Comparison of ENCODE assay signal across 21 cellular contexts in the genomic region with DNA sequence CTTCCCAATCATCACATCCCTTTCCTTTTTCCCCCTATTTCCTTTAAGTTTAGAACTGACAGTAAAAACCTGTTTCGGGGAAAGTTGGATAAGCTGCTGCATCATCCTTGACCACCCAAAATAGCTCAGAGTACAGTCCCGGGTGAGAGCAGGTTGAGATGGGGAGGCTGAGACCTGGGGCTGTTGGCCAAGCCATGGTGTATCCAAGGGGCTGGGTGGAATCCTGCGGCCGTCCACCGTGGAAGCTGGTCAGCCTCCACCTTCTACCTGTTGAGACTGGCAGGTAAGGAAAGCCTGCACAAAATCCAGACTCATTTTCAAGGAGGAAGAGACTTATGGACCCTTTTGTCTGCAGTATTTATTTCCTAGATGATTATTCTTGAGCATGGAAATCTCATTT.
"Had no signal": no experiment of that assay in that cellular context is flagged by ENCODE, and none has a peak within 500 bp of the region (broad histone marks: within the 10 kb centered on the region; RNA-seq: fewer than 3 reads in every experiment).

No MANE protein-coding gene starts in this region.

- H3K36me3 Mint-ChIP-seq: natural killer cell had no signal

- H3K27me3 Mint-ChIP-seq: dendritic cell treated with granulocyte-macrophage colony-stimulating factor and Interleukin-4, amounts not matched to agents 40 ng/mL and 50 ng/mL, for 4 days; stimulated activated memory B cell treated with anti-CD40 and anti-IgM and Interleukin-4, amounts not matched to agents 10 μg/mL and 1 μg/mL and 100 μg/mL, for 72 hours had no signal

- H3K27me3 ChIP-seq: esophagus squamous epithelium, pancreas, right lobe of liver, testis, tibial artery, upper lobe of left lung, uterus had no signal

- DNase-seq: effector memory CD4-positive, alpha-beta T cell; erythroblast; esophagus squamous epithelium; left ventricle myocardium superior; lower lobe of right lung; natural killer cell; occipital lobe; pancreas; retina; stimulated activated CD4-positive, alpha-beta T cell treated with anti-CD3 and anti-CD28 coated beads, Interleukin-2, amount 100 ng/mL, for 24 hours; stimulated activated CD4-positive, alpha-beta T cell treated with anti-CD3 and anti-CD28 coated beads, Interleukin-4, amount 100 ng/mL, for 24 hours; stimulated activated naive CD8-positive, alpha-beta T cell treated with anti-CD3 and anti-CD28 coated beads, Interleukin-15, Interleukin-2, amounts not matched to agents 100 U/mL and 50 U/mL, for 24 hours; substantia nigra; testis; tibial artery; upper lobe of left lung; uterus had no signal

- H3K4me1 ChIP-seq: lower lobe of right lung, pancreas, right lobe of liver, uterus had no signal

- H3K27ac ChIP-seq: esophagus squamous epithelium, lower lobe of right lung, pancreas, right lobe of liver, testis, tibial artery, upper lobe of left lung, uterus had no signal

- H3K27ac Mint-ChIP-seq: dendritic cell treated with granulocyte-macrophage colony-stimulating factor and Interleukin-4, amounts not matched to agents 40 ng/mL and 50 ng/mL, for 4 days; natural killer cell; stimulated activated memory B cell treated with anti-CD40 and anti-IgM and Interleukin-4, amounts not matched to agents 10 μg/mL and 1 μg/mL and 100 μg/mL, for 72 hours had no signal

- H3K36me3 ChIP-seq: esophagus squamous epithelium, lower lobe of right lung, pancreas, right lobe of liver, tibial artery, upper lobe of left lung, uterus had no signal

- H3K9me3 Mint-ChIP-seq: dendritic cell treated with granulocyte-macrophage colony-stimulating factor and Interleukin-4, amounts not matched to agents 40 ng/mL and 50 ng/mL, for 4 days; natural killer cell; stimulated activated memory B cell treated with anti-CD40 and anti-IgM and Interleukin-4, amounts not matched to agents 10 μg/mL and 1 μg/mL and 100 μg/mL, for 72 hours had no signal

- H3K4me1 Mint-ChIP-seq: natural killer cell; stimulated activated memory B cell treated with anti-CD40 and anti-IgM and Interleukin-4, amounts not matched to agents 10 μg/mL and 1 μg/mL and 100 μg/mL, for 72 hours had no signal

- ATAC-seq: left ventricle myocardium superior; lower lobe of right lung; natural killer cell; pancreas; right lobe of liver; stimulated activated memory B cell treated with anti-CD40 and anti-IgM and Interleukin-4, amounts not matched to agents 10 μg/mL and 1 μg/mL and 100 μg/mL, for 72 hours; stimulated activated naive CD8-positive, alpha-beta T cell treated with anti-CD3 and anti-CD28 coated beads, Interleukin-15, Interleukin-2, amounts not matched to agents 100 U/mL and 50 U/mL, for 24 hours had no signal

- H3K4me3 ChIP-seq: esophagus squamous epithelium, lower lobe of right lung, pancreas, right lobe of liver, smooth muscle cell, testis, tibial artery, upper lobe of left lung, uterus had no signal

- H3K9me3 ChIP-seq: esophagus squamous epithelium, lower lobe of right lung, pancreas, right lobe of liver, testis, tibial artery, upper lobe of left lung, uterus had no signal

- H3K4me3 Mint-ChIP-seq: dendritic cell treated with granulocyte-macrophage colony-stimulating factor and Interleukin-4, amounts not matched to agents 40 ng/mL and 50 ng/mL, for 4 days; natural killer cell; stimulated activated memory B cell treated with anti-CD40 and anti-IgM and Interleukin-4, amounts not matched to agents 10 μg/mL and 1 μg/mL and 100 μg/mL, for 72 hours had no signal
